ENCODE assay signal across 1 cellular context in the genomic region with DNA sequence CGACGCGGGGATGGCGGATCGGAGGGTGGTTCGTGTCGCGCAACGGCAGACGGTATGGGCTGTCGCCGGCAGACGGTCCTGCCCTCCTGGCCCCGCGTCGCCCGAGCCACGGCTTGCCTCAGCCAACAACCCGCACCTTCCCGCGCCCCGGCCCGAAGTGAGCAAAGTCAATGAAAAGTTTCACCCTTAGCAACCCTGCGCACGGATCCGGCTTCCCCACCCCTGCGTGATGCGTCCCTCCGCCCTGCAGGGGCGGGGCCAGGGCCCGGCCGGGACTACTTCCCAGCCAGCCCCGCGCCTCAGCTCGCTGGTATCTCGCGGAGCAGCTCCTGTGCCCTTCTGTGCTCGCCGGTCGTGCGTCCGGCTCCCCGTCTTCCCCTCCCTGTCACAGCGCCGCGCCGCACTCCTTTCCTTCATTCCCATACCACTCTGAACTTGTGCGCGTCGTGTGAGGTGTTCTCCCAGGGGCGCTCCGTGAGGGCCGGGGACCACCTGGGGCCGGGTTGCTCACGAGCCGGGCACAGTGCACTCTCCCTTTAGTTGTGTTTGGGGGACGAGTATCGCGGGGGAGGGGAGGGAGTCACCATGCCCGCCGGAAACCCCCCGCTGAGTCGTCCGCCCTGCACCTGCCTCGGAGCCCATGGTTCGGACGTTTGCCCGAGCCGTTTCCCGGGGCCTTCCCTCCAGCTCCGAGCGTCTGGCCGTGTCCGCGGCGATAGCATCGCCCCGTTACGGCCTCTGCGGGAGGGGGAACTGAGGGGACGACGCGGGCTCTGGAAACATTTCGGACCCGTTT.
TF ChIP-seq lines count a peak whose summit lies in the region.

A gene with protein sequence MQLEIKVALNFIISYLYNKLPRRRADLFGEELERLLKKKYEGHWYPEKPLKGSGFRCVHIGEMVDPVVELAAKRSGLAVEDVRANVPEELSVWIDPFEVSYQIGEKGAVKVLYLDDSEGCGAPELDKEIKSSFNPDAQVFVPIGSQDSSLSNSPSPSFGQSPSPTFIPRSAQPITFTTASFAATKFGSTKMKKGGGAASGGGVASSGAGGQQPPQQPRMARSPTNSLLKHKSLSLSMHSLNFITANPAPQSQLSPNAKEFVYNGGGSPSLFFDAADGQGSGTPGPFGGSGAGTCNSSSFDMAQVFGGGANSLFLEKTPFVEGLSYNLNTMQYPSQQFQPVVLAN (minus strand): TSS at position 163 of the 796 bp plus-strand sequence. CDS start 9,456 bp downstream, outside the sequence.

TF ChIP-seq in K562, 482 proteins besides CTCF, POLR2A, EP300 and RAD21 (continued from another document and continues in another):
- TF ChIP-seq, protein P1, sequence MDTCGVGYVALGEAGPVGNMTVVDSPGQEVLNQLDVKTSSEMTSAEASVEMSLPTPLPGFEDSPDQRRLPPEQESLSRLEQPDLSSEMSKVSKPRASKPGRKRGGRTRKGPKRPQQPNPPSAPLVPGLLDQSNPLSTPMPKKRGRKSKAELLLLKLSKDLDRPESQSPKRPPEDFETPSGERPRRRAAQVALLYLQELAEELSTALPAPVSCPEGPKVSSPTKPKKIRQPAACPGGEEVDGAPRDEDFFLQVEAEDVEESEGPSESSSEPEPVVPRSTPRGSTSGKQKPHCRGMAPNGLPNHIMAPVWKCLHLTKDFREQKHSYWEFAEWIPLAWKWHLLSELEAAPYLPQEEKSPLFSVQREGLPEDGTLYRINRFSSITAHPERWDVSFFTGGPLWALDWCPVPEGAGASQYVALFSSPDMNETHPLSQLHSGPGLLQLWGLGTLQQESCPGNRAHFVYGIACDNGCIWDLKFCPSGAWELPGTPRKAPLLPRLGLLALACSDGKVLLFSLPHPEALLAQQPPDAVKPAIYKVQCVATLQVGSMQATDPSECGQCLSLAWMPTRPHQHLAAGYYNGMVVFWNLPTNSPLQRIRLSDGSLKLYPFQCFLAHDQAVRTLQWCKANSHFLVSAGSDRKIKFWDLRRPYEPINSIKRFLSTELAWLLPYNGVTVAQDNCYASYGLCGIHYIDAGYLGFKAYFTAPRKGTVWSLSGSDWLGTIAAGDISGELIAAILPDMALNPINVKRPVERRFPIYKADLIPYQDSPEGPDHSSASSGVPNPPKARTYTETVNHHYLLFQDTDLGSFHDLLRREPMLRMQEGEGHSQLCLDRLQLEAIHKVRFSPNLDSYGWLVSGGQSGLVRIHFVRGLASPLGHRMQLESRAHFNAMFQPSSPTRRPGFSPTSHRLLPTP (IDR thresholded peaks at IDR 0.05; ENCODE audit: borderline replicate concordance, extremely low read depth, insufficient read length), result no peak
- TF ChIP-seq GATAD2A (IDR thresholded peaks at IDR 0.05), result 0 out of 2 replicates have a peak, but pooled peaks have one; percentile 66
- TF ChIP-seq DDX20 (tag; IDR thresholded peaks at IDR 0.05; ENCODE audit: low read depth), result no peak
- peak; percentile 61; the same call in 1 of the 2 replicates for TF ChIP-seq ZNF143 (CRISPR knock-in tag; IDR thresholded peaks at IDR 0.05)
- peak; percentile 99 for TF ChIP-seq SUPT5H (IDR thresholded peaks at IDR 0.05)
- TF ChIP-seq HNRNPH1 (optimal IDR thresholded peaks at IDR 0.05; ENCODE audit: low read depth, low read length), result peak; percentile 84
- TF ChIP-seq PREB (CRISPR knock-in tag; IDR thresholded peaks at IDR 0.05), result no peak
- TF ChIP-seq GTF2F1 (IDR thresholded peaks at IDR 0.05; ENCODE audit: low read depth, low read length), result peak; percentile 93
- peak; percentile 97 for TF ChIP-seq POLR2B (IDR thresholded peaks at IDR 0.05; ENCODE audit: low read depth, partially characterized antibody)
- no peak for TF ChIP-seq GABPB2 (CRISPR knock-in tag; conservative IDR thresholded peaks at IDR 0.05)
- TF ChIP-seq ZNF707 (CRISPR knock-in tag; conservative IDR thresholded peaks at IDR 0.05), result no peak
- TF ChIP-seq MYBL2 (IDR thresholded peaks at IDR 0.05; ENCODE audit: low read depth), result no peak
- no peak for TF ChIP-seq MYBL2 (CRISPR knock-in tag; IDR thresholded peaks at IDR 0.05; ENCODE audit: borderline replicate concordance)
- TF ChIP-seq ZNF12 (CRISPR knock-in tag; IDR thresholded peaks at IDR 0.05), result no peak; the same call in 1 of the 2 replicates
- peak in 1 of 2 experiments; percentile 69 for TF ChIP-seq E2F6 (IDR thresholded peaks at IDR 0.05; ENCODE audit: borderline replicate concordance in 1 of 2, extremely low read depth in 1 of 2, insufficient read depth in 1 of 2, insufficient read length in 1 of 2, low read depth in 1 of 2, low read length in 1 of 2, poor library complexity in 1 of 2, severe bottlenecking in 1 of 2)
- TF ChIP-seq CBX3 (IDR thresholded peaks at IDR 0.05; ENCODE audit: borderline replicate concordance in 1 of 2, low read length in 2 of 2), result peak in 1 of 2 experiments; percentile 67; a peak in 1 of 3 replicates
- TF ChIP-seq, protein P2, sequence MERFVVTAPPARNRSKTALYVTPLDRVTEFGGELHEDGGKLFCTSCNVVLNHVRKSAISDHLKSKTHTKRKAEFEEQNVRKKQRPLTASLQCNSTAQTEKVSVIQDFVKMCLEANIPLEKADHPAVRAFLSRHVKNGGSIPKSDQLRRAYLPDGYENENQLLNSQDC (CRISPR knock-in tag; IDR thresholded peaks at IDR 0.05), result no peak; the same call in 1 of the 2 replicates
- peak; percentile 98 for TF ChIP-seq ZNF263 (CRISPR knock-in tag; IDR thresholded peaks at IDR 0.05; ENCODE audit: borderline replicate concordance)
- TF ChIP-seq NR2F6 (CRISPR knock-in tag; IDR thresholded peaks at IDR 0.05), result no peak
- TF ChIP-seq ESRRB (CRISPR knock-in tag; IDR thresholded peaks at IDR 0.05; ENCODE audit: borderline replicate concordance), result no peak
- no peak; the same call in 1 of the 2 replicates for TF ChIP-seq HLTF (IDR thresholded peaks at IDR 0.05)
- no peak for TF ChIP-seq ETS2 (tag; IDR thresholded peaks at IDR 0.05; ENCODE audit: borderline replicate concordance, poor library complexity, severe bottlenecking)
- TF ChIP-seq, protein P3, sequence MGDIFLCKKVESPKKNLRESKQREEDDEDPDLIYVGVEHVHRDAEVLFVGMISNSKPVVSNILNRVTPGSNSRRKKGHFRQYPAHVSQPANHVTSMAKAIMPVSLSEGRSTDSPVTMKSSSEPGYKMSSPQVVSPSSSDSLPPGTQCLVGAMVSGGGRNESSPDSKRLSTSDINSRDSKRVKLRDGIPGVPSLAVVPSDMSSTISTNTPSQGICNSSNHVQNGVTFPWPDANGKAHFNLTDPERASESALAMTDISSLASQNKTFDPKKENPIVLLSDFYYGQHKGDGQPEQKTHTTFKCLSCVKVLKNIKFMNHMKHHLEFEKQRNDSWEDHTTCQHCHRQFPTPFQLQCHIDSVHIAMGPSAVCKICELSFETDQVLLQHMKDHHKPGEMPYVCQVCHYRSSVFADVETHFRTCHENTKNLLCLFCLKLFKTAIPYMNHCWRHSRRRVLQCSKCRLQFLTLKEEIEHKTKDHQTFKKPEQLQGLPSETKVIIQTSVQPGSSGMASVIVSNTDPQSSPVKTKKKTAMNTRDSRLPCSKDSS (IDR thresholded peaks at IDR 0.05; ENCODE audit: low read depth, partially characterized antibody), result no peak
- peak; percentile 71 for TF ChIP-seq SMAD1 (IDR thresholded peaks at IDR 0.05; ENCODE audit: low read depth, low read length, partially characterized antibody)
- TF ChIP-seq ZNF445 (CRISPR knock-in tag; IDR thresholded peaks at IDR 0.05; ENCODE audit: low read depth), result no peak
- TF ChIP-seq ZNF140 (CRISPR knock-in tag; IDR thresholded peaks at IDR 0.05), result no peak
- TF ChIP-seq ARID1B (IDR thresholded peaks at IDR 0.05), result peak; percentile 30; the same call in 1 of the 2 replicates
- no peak for TF ChIP-seq SNRNP70 (optimal IDR thresholded peaks at IDR 0.05; ENCODE audit: low read depth, low read length)
- no peak for TF ChIP-seq KAT8 (IDR thresholded peaks at IDR 0.05; ENCODE audit: low read depth)
- TF ChIP-seq ZBTB1 (CRISPR knock-in tag; IDR thresholded peaks at IDR 0.05; ENCODE audit: borderline replicate concordance, low read depth), result no peak
- TF ChIP-seq ZNF311 (CRISPR knock-in tag; IDR thresholded peaks at IDR 0.05), result no peak
- TF ChIP-seq IFI16 (CRISPR knock-in tag; IDR thresholded peaks at IDR 0.05), result no peak
- TF ChIP-seq ZNF23 (CRISPR knock-in tag; IDR thresholded peaks at IDR 0.05), result no peak
- TF ChIP-seq MEIS2 (IDR thresholded peaks at IDR 0.05; ENCODE audit: partially characterized antibody), result no peak
- no peak for TF ChIP-seq SRSF7 (optimal IDR thresholded peaks at IDR 0.05; ENCODE audit: low read depth, low read length)
- TF ChIP-seq STAT5B (CRISPR knock-in tag; IDR thresholded peaks at IDR 0.05), result no peak
- TF ChIP-seq, protein P4, sequence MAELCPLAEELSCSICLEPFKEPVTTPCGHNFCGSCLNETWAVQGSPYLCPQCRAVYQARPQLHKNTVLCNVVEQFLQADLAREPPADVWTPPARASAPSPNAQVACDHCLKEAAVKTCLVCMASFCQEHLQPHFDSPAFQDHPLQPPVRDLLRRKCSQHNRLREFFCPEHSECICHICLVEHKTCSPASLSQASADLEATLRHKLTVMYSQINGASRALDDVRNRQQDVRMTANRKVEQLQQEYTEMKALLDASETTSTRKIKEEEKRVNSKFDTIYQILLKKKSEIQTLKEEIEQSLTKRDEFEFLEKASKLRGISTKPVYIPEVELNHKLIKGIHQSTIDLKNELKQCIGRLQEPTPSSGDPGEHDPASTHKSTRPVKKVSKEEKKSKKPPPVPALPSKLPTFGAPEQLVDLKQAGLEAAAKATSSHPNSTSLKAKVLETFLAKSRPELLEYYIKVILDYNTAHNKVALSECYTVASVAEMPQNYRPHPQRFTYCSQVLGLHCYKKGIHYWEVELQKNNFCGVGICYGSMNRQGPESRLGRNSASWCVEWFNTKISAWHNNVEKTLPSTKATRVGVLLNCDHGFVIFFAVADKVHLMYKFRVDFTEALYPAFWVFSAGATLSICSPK (IDR thresholded peaks at IDR 0.05; ENCODE audit: borderline replicate concordance), result no peak
- peak; percentile 51 for TF ChIP-seq ZBTB9 (CRISPR knock-in tag; IDR thresholded peaks at IDR 0.05)
- TF ChIP-seq TRIM24 (IDR thresholded peaks at IDR 0.05), result no peak
- TF ChIP-seq HIVEP1 (CRISPR knock-in tag; IDR thresholded peaks at IDR 0.05), result no peak
- TF ChIP-seq ZNF518B (CRISPR knock-in tag; IDR thresholded peaks at IDR 0.05), result no peak; the same call in 1 of the 2 replicates
- TF ChIP-seq FOXJ3 (CRISPR knock-in tag; IDR thresholded peaks at IDR 0.05), result no peak
- TF ChIP-seq CBFA2T2 (conservative IDR thresholded peaks at IDR 0.05), result no peak
- no peak for TF ChIP-seq MIER1 (IDR thresholded peaks at IDR 0.05; ENCODE audit: low read depth)
- TF ChIP-seq, protein P5, sequence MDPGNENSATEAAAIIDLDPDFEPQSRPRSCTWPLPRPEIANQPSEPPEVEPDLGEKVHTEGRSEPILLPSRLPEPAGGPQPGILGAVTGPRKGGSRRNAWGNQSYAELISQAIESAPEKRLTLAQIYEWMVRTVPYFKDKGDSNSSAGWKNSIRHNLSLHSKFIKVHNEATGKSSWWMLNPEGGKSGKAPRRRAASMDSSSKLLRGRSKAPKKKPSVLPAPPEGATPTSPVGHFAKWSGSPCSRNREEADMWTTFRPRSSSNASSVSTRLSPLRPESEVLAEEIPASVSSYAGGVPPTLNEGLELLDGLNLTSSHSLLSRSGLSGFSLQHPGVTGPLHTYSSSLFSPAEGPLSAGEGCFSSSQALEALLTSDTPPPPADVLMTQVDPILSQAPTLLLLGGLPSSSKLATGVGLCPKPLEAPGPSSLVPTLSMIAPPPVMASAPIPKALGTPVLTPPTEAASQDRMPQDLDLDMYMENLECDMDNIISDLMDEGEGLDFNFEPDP (CRISPR knock-in tag; IDR thresholded peaks at IDR 0.05), result 0 out of 2 replicates have a peak, but pooled peaks have one; percentile 15
- no peak for TF ChIP-seq ZNF79 (CRISPR knock-in tag; IDR thresholded peaks at IDR 0.05; ENCODE audit: low read depth)
